ENCODE assay signal across 18 cellular contexts in genomic region chr2:9264301-9264700, GRCh38. TPM values are rescaled to one million over a fixed set of nuclear protein-coding genes. Genes with fewer than 3 reads are reported as not detected.
DNase-seq lines count a peak whose midpoint lies in the region; ATAC-seq, FAIRE-seq and TF ChIP-seq lines count a peak whose summit lies in the region.
"Had no signal": no experiment of that assay in that cellular context is flagged by ENCODE, and none has a peak within 500 bp of the region (broad histone marks: within the 10 kb centered on the region; RNA-seq: fewer than 3 reads in every experiment).

No MANE protein-coding gene starts in this region.

- no peak overlapping the region for H3K4me2 ChIP-seq in H9 (ENCODE audit: insufficient read depth, insufficient read length, low read length)

- H3K79me2 ChIP-seq in H9 (ENCODE audit: insufficient read depth, low read length), result peaks cover 1% of the 10 kb centered on the region; the same call in 1 of the 2 replicates

- H3K79me1 ChIP-seq in H9 (ENCODE audit: insufficient read depth, low read depth, low read length, poor library complexity, severe bottlenecking), result no peaks in the 10 kb centered on the region

- H2BK5ac ChIP-seq in H9 (ENCODE audit: insufficient read length, low read length), result no peak overlapping the region

- H3K9me3 Mint-ChIP-seq in H9, result no peaks in the 10 kb centered on the region; a peak in 1 of 5 replicates
- H3K9me3 Mint-ChIP-seq in brain, result peaks cover 0 to 4% (median 0%) of the 10 kb centered on the region in 5 experiments
- H3K9me3 Mint-ChIP-seq: naive thymus-derived CD8-positive, alpha-beta T cell; stimulated activated naive CD8-positive, alpha-beta T cell treated with anti-CD3 and anti-CD28 coated beads, Interleukin-15, Interleukin-2, amounts not matched to agents 100 ng/mL and 50 ng/mL, for 24 hours had no signal

- no peak overlapping the region for H3K4ac ChIP-seq in H9 (ENCODE audit: low read depth, low read length)

- no peak overlapping the region for H4K5ac ChIP-seq in H9 (ENCODE audit: insufficient read length, low read depth, low read length)

- H3K36me3 ChIP-seq in lower lobe of right lung, result no peaks in the 10 kb centered on the region
- H3K36me3 ChIP-seq: HAP-1, SJCRH30 had no signal

- H3K4me3 ChIP-seq in AG04450 (ENCODE audit: low read depth, low read length) (no peak overlapping the region), lower lobe of right lung (no peak overlapping the region)
- H3K4me3 ChIP-seq: HAP-1, SJCRH30 had no signal

- no peak overlapping the region for H2BK15ac ChIP-seq in H9 (ENCODE audit: low read depth, low read length)

- intact Hi-C loops in lower lobe of right lung (cut with DNase I), result no loop called here

- CTCF ChIA-PET in AG04450 (lab: Charles Lee), result no interaction called here

- peak overlapping the region in 2 of 3 experiments; percentile 4 to 20; a peak in 1 of 7 replicates for H3K27ac Mint-ChIP-seq in H9
- peak overlapping the region in 3 of 5 experiments; percentile 7 to 65 (median 60) for H3K27ac Mint-ChIP-seq in brain
- H3K27ac Mint-ChIP-seq: B cell; stimulated activated naive CD8-positive, alpha-beta T cell treated with anti-CD3 and anti-CD28 coated beads, Interleukin-15, Interleukin-2, amounts not matched to agents 100 ng/mL and 50 ng/mL, for 24 hours had no signal

- no peak overlapping the region for H3T11ph ChIP-seq in H9 (ENCODE audit: low read length)

- no peak overlapping the region for H3K14ac ChIP-seq in H9 (ENCODE audit: insufficient read depth, low read length)

- WGBS in H9 (ENCODE audit: extremely low coverage, insufficient read length, low lambda C conversion rate), result no CpG with 5 or more reads among the region's 10 CpGs

- FAIRE-seq in D721Med (lab: Jason Lieb, UNC) (no peak), GM19239 (lab: Jason Lieb, UNC) (no peak)

- H3K27ac ChIP-seq in AG04450 (ENCODE audit: low read depth, low read length) (peak overlapping the region; percentile 31), H9 (ENCODE audit: insufficient read length, low read depth, low read length) (no peak overlapping the region), lower lobe of right lung (peak overlapping the region; percentile 84)
- H3K27ac ChIP-seq: SJCRH30 had no signal

- H4K20me1 ChIP-seq in H9 (ENCODE audit: control insufficient read depth, insufficient read depth, insufficient read length), result no peaks in the 10 kb centered on the region

- H2BK120ac ChIP-seq in H9 (ENCODE audit: low read depth, low read length, poor library complexity, severe bottlenecking), result no peak overlapping the region

- H2AFZ ChIP-seq in H9 (ENCODE audit: low read length), result no peak overlapping the region

- H3K4me1 Mint-ChIP-seq in H9, result peaks cover 41 to 46% of the 10 kb centered on the region in 2 experiments
- H3K4me1 Mint-ChIP-seq in brain, result peaks cover 74% of the 10 kb centered on the region
- H3K4me1 Mint-ChIP-seq: B cell had no signal

- H3K9me3 ChIP-seq in AG04450 (ENCODE audit: control insufficient read depth, insufficient read depth, low read length), result no peaks in the 10 kb centered on the region; the same call in 1 of the 2 replicates
- H3K9me3 ChIP-seq in H9 (ENCODE audit: control insufficient read depth, low read depth, low read length), result no peaks in the 10 kb centered on the region
- H3K9me3 ChIP-seq in lower lobe of right lung, result no peaks in the 10 kb centered on the region
- H3K9me3 ChIP-seq: HAP-1, SJCRH30 had no signal

- no peak overlapping the region for H3K56ac ChIP-seq in H9 (ENCODE audit: insufficient read length, low read depth, low read length)

- H4K8ac ChIP-seq in H9 (replicated peaks; ENCODE audit: insufficient read length, low read depth, low read length), result no peak overlapping the region

- H2BK12ac ChIP-seq in H9 (ENCODE audit: insufficient read length, low read depth, low read length), result no peak overlapping the region

- H3K36me3 Mint-ChIP-seq in H9 (ENCODE audit: insufficient read depth in 1 of 3, low read depth in 3 of 3) (no peaks in the 10 kb centered on the region), brain (no peaks in the 10 kb centered on the region)
- H3K36me3 Mint-ChIP-seq: naive thymus-derived CD8-positive, alpha-beta T cell had no signal

- TF ChIP-seq CTCF in AG04450 (IDR thresholded peaks at IDR 0.05; ENCODE audit: low read depth, low read length), result no peak
- no peak for TF ChIP-seq CTCF in H9 (conservative IDR thresholded peaks at IDR 0.05)
- no peak for TF ChIP-seq CTCF in brain (conservative IDR thresholded peaks at IDR 0.05)
- TF ChIP-seq CTCF in lower lobe of right lung (IDR thresholded peaks at IDR 0.05), result no peak
- TF ChIP-seq CTCF in D721Med (IDR thresholded peaks at IDR 0.05; ENCODE audit: insufficient read depth, missing control alignments), result no peak

- no peak overlapping the region for H2BK20ac ChIP-seq in H9 (ENCODE audit: low read depth, low read length, poor library complexity, severe bottlenecking)

- H3K27me3 ChIP-seq in AG04450 (ENCODE audit: control insufficient read depth, insufficient read depth, low read length), result no peaks in the 10 kb centered on the region
- no peaks in the 10 kb centered on the region for H3K27me3 ChIP-seq in H9 (ENCODE audit: insufficient read depth, low read length)
- H3K27me3 ChIP-seq in lower lobe of right lung (ENCODE audit: low read depth), result no peaks in the 10 kb centered on the region
- H3K27me3 ChIP-seq: SJCRH30 had no signal

- no peak overlapping the region for H4K91ac ChIP-seq in H9 (ENCODE audit: insufficient read length, low read depth, low read length)

- H3K4me1 ChIP-seq in H9 (ENCODE audit: insufficient read depth, low read length) (no peaks in the 10 kb centered on the region), lower lobe of right lung (peaks cover 57% of the 10 kb centered on the region)
- H3K4me1 ChIP-seq: HAP-1 had no signal

- no peak overlapping the region for H3K18ac ChIP-seq in H9 (ENCODE audit: insufficient read length, low read depth, low read length)

- POLR2A ChIA-PET in AG04450 (lab: Yijun Ruan, JAX), result no interaction called here

- H3K9ac ChIP-seq in H9 (ENCODE audit: extremely low read depth, insufficient read length, low read length), result no peak overlapping the region

- H3K23ac ChIP-seq in H9 (ENCODE audit: insufficient read length, low read depth, low read length), result no peak overlapping the region

- H3K27me3 Mint-ChIP-seq in H9 (ENCODE audit: low read depth) (peaks cover 1% of the 10 kb centered on the region; the same call in 1 of the 2 replicates), brain (no peaks in the 10 kb centered on the region)
- H3K27me3 Mint-ChIP-seq: stimulated activated naive CD8-positive, alpha-beta T cell treated with anti-CD3 and anti-CD28 coated beads, Interleukin-15, Interleukin-2, amounts not matched to agents 100 ng/mL and 50 ng/mL, for 24 hours had no signal

- H3K4me3 Mint-ChIP-seq in H9, result no peak overlapping the region
- peak overlapping the region in 1 of 5 experiments; percentile 14 for H3K4me3 Mint-ChIP-seq in brain
- H3K4me3 Mint-ChIP-seq: B cell; naive thymus-derived CD8-positive, alpha-beta T cell; stimulated activated naive CD8-positive, alpha-beta T cell treated with anti-CD3 and anti-CD28 coated beads, Interleukin-15, Interleukin-2, amounts not matched to agents 100 ng/mL and 50 ng/mL, for 24 hours had no signal

- no peak overlapping the region for H2AK5ac ChIP-seq in H9 (ENCODE audit: insufficient read length, low read length)

- ATAC-seq in lower lobe of right lung (no peak), GM18502 (IDR thresholded peaks at IDR 0.05; ENCODE audit: poor library complexity, unreplicated experiment) (no peak)
- ATAC-seq: naive thymus-derived CD8-positive, alpha-beta T cell had no signal

- DNase-seq in AG04450 (ENCODE audit: low read depth, low spot score) (no peak), H9 (no peak), lower lobe of right lung (no peak), D721Med (ENCODE audit: insufficient read length, low spot score) (no peak), NCI-H1417 (lab: John Stamatoyannopoulos, UW) (no peak), GM19239 (ENCODE audit: insufficient read length, low spot score) (no peak)
- DNase-seq: activated CD4-positive, CD25-positive, alpha-beta regulatory T cell treated with anti-CD3 and anti-CD28 coated beads, Interleukin-2, amount 50 U/mL, for 72 hours; activated gamma-delta T cell; Karpas-422; naive thymus-derived CD8-positive, alpha-beta T cell; NCI-H1436; NCI-H345; SJCRH30 had no signal

- no peaks in the 10 kb centered on the region for H3K23me2 ChIP-seq in H9 (ENCODE audit: insufficient read length, low read depth, low read length, poor library complexity, severe bottlenecking)

RNA-seq across cellular contexts. Expression of gene ASAP2, which starts 57.7 kb away (rescaled TPM):
- polyA plus RNA-seq in AG04450 (2011; rRNA removed) (24.6 and 30.0 TPM in 2 replicates), brain (ENCODE audit: insufficient read depth, low read depth, low replicate concordance) (7.0 TPM)
- 25.1 and 29.1 TPM in 2 replicates for polyA minus RNA-seq in AG04450 (2011; rRNA and poly(A)+ RNA removed)
- total RNA-seq in H9 (2021) (11.0 and 12.6 TPM in 2 replicates), lower lobe of right lung (24.3 TPM)
- total RNA-seq: B cell; naive thymus-derived CD8-positive, alpha-beta T cell had no signal
- polyA plus RNA-seq: naive thymus-derived CD8-positive, alpha-beta T cell had no signal
